ENCODE assay signal across 33 cellular contexts in genomic region chr1:30642391-30643120, GRCh38.
"Had no signal": no experiment of that assay in that cellular context is flagged by ENCODE, and none has a peak within 500 bp of the region (broad histone marks: within the 10 kb centered on the region; RNA-seq: fewer than 3 reads in every experiment).

No MANE protein-coding gene starts in this region.

- H3K27ac ChIP-seq: VCaP had no signal

- H3K27ac Mint-ChIP-seq: activated B cell treated with CpG ODN at 0.5 μM for 24 hours; activated CD4-positive, alpha-beta memory T cell treated with anti-CD3 and anti-CD28 coated beads, Interleukin-2, amount 10 ng/mL, durations not matched to agents 7 days and 5 days; activated CD8-positive, alpha-beta memory T cell treated with anti-CD3 and anti-CD28 coated beads, Interleukin-2, amount 10 ng/mL, durations not matched to agents 7 days and 5 days; activated naive CD4-positive, alpha-beta T cell treated with anti-CD3 and anti-CD28 coated beads, Interleukin-2, amount 10 ng/mL, durations not matched to agents 7 days and 5 days; activated naive CD8-positive, alpha-beta T cell; activated naive CD8-positive, alpha-beta T cell treated with anti-CD3 and anti-CD28 coated beads, Interleukin-2, amount 50 U/mL, for 24 hours; brain; T-cell had no signal

- H3K36me3 Mint-ChIP-seq: activated CD8-positive, alpha-beta memory T cell treated with anti-CD3 and anti-CD28 coated beads, Interleukin-2, amount 10 ng/mL, durations not matched to agents 7 days and 5 days; activated naive CD4-positive, alpha-beta T cell treated with anti-CD3 and anti-CD28 coated beads, Interleukin-2, amount 10 ng/mL, durations not matched to agents 7 days and 5 days; activated naive CD8-positive, alpha-beta T cell; brain; T-cell had no signal

- H3K4me3 Mint-ChIP-seq: activated B cell treated with CpG ODN at 0.5 μM for 24 hours; activated CD4-positive, alpha-beta memory T cell treated with anti-CD3 and anti-CD28 coated beads, Interleukin-2, amount 10 ng/mL, durations not matched to agents 7 days and 5 days; activated CD8-positive, alpha-beta memory T cell treated with anti-CD3 and anti-CD28 coated beads, Interleukin-2, amount 10 ng/mL, durations not matched to agents 7 days and 5 days; activated naive CD4-positive, alpha-beta T cell treated with anti-CD3 and anti-CD28 coated beads, Interleukin-2, amount 10 ng/mL, durations not matched to agents 7 days and 5 days; activated naive CD8-positive, alpha-beta T cell; activated naive CD8-positive, alpha-beta T cell treated with anti-CD3 and anti-CD28 coated beads, Interleukin-2, amount 50 U/mL, for 24 hours; brain; T-cell had no signal

- H3K4me1 Mint-ChIP-seq: activated B cell treated with CpG ODN at 0.5 μM for 24 hours; activated CD4-positive, alpha-beta memory T cell treated with anti-CD3 and anti-CD28 coated beads, Interleukin-2, amount 10 ng/mL, durations not matched to agents 7 days and 5 days; activated CD8-positive, alpha-beta memory T cell treated with anti-CD3 and anti-CD28 coated beads, Interleukin-2, amount 10 ng/mL, durations not matched to agents 7 days and 5 days; activated naive CD4-positive, alpha-beta T cell treated with anti-CD3 and anti-CD28 coated beads, Interleukin-2, amount 10 ng/mL, durations not matched to agents 7 days and 5 days; activated naive CD8-positive, alpha-beta T cell treated with anti-CD3 and anti-CD28 coated beads, Interleukin-2, amount 50 U/mL, for 24 hours; T-cell had no signal

- H3K27me3 Mint-ChIP-seq: activated naive CD4-positive, alpha-beta T cell treated with anti-CD3 and anti-CD28 coated beads, Interleukin-2, amount 10 ng/mL, durations not matched to agents 7 days and 5 days had no signal

- ATAC-seq: activated CD8-positive, alpha-beta memory T cell treated with anti-CD3 and anti-CD28 coated beads, Interleukin-2, amount 10 ng/mL, durations not matched to agents 7 days and 5 days; activated naive CD8-positive, alpha-beta T cell treated with anti-CD3 and anti-CD28 coated beads, Interleukin-2, amount 50 U/mL, for 24 hours; Panc1; Right ventricle myocardium inferior; SK-N-SH treated with all-trans-retinoic acid at 6 μM for 48 hours; T-cell had no signal

- H3K9me3 Mint-ChIP-seq: activated B cell treated with CpG ODN at 0.5 μM for 24 hours; activated CD4-positive, alpha-beta memory T cell treated with anti-CD3 and anti-CD28 coated beads, Interleukin-2, amount 10 ng/mL, durations not matched to agents 7 days and 5 days; activated naive CD4-positive, alpha-beta T cell treated with anti-CD3 and anti-CD28 coated beads, Interleukin-2, amount 10 ng/mL, durations not matched to agents 7 days and 5 days; activated naive CD8-positive, alpha-beta T cell treated with anti-CD3 and anti-CD28 coated beads, Interleukin-2, amount 50 U/mL, for 24 hours; T-cell had no signal

- DNase-seq: activated B cell treated with CpG ODN at 0.5 μM for 24 hours; activated CD4-positive, alpha-beta memory T cell treated with anti-CD3 and anti-CD28 coated beads, Interleukin-2, amount 10 ng/mL, durations not matched to agents 7 days and 5 days; activated CD4-positive, alpha-beta T cell treated with anti-CD3 and anti-CD28 coated beads for 48 hours; activated CD4-positive, CD25-positive, alpha-beta regulatory T cell treated with anti-CD3 and anti-CD28 coated beads, Interleukin-2, amount 50 U/mL, for 72 hours; activated CD8-positive, alpha-beta memory T cell treated with anti-CD3 and anti-CD28 coated beads for 24 hours; activated CD8-positive, alpha-beta memory T cell treated with anti-CD3 and anti-CD28 coated beads, Interleukin-2, amount 10 ng/mL, durations not matched to agents 7 days and 5 days; activated CD8-positive, alpha-beta memory T cell treated with anti-CD3 and anti-CD28 coated beads, Interleukin-2, amount 50 U/mL, for 48 hours; activated effector memory CD4-positive, alpha-beta T cell treated with Interleukin-2 at 50 U/mL for 16 hours; activated naive CD4-positive, alpha-beta T cell treated with anti-CD3 and anti-CD28 coated beads, Interleukin-2, amount 10 ng/mL, durations not matched to agents 7 days and 5 days; activated naive CD8-positive, alpha-beta T cell treated with anti-CD3 and anti-CD28 coated beads, Interleukin-2, amount 50 U/mL, for 24 hours; activated T-cell treated with anti-CD3 and anti-CD28 coated beads, Interleukin-2, amount 50 U/mL, for 48 hours; anterior cingulate cortex; caudate nucleus; cerebellar nuclear complex; Karpas-422; KBM-7; NCI-H1105; NCI-H1436 treated with DMSO at 0.1 percent for 48 hours; NCI-H187; NCI-H2029 treated with DMSO at 0.1 percent for 48 hours; NCI-H2171 treated with DMSO at 0.1 percent for 48 hours; NCI-H2227 treated with DMSO at 0.1 percent for 48 hours; NCI-H524 treated with DMSO at 0.1 percent for 48 hours; SIG-M5; T-cell; T-helper 2 cell; T-helper 9 cell had no signal
